In the genomic region with DNA sequence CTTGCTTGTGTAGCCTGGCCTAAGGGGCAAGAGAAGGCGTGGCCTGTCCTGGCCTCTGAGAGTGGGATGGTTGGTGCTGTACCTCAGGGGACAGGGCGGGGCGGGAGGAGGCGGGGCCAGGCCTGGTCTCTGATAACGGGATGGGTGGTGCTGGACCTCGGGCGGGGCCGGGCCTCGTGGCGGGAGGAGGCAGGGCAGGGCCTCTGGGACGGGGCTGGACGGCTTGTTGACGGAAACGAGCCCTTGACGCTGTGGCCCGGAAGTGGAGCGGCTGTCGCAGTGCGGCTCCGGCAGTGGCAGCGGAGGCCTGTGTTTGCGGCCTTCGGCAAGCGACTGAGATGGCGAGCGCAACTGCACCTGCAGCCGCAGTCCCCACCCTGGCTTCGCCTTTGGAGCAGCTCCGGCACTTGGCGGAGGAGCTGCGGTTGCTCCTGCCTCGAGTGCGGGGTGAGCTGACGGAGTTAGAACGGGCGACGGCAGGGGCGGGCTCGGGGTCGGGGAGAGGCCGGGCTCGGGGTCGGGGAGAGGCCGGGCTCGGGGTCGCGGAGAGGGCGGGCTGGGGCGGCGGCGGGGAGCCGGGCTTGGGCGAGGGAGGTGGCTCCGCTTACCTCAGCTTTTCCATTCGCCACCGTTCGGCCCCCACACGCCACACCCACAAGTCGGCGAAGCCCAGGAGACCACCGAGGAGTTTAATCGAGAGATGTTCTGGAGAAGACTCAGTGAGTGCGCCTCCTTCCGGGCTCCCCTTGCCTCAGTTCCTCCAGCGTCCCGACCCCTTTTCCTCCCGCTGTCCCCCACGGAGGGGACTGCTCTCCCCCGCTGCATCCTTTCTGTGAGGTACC, we compare ENCODE assay signal across 1 cellular context.
TF ChIP-seq lines count a peak whose summit lies in the region.

A gene with protein sequence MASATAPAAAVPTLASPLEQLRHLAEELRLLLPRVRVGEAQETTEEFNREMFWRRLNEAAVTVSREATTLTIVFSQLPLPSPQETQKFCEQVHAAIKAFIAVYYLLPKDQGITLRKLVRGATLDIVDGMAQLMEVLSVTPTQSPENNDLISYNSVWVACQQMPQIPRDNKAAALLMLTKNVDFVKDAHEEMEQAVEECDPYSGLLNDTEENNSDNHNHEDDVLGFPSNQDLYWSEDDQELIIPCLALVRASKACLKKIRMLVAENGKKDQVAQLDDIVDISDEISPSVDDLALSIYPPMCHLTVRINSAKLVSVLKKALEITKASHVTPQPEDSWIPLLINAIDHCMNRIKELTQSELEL (plus strand): TSS at position 243 of the 842 bp plus-strand sequence. CDS start 96 bp downstream, at position 339.

TF ChIP-seq in K562, 482 proteins besides CTCF, POLR2A, EP300 and RAD21 (continued from another document and continues in another):
- TF ChIP-seq, protein P1, sequence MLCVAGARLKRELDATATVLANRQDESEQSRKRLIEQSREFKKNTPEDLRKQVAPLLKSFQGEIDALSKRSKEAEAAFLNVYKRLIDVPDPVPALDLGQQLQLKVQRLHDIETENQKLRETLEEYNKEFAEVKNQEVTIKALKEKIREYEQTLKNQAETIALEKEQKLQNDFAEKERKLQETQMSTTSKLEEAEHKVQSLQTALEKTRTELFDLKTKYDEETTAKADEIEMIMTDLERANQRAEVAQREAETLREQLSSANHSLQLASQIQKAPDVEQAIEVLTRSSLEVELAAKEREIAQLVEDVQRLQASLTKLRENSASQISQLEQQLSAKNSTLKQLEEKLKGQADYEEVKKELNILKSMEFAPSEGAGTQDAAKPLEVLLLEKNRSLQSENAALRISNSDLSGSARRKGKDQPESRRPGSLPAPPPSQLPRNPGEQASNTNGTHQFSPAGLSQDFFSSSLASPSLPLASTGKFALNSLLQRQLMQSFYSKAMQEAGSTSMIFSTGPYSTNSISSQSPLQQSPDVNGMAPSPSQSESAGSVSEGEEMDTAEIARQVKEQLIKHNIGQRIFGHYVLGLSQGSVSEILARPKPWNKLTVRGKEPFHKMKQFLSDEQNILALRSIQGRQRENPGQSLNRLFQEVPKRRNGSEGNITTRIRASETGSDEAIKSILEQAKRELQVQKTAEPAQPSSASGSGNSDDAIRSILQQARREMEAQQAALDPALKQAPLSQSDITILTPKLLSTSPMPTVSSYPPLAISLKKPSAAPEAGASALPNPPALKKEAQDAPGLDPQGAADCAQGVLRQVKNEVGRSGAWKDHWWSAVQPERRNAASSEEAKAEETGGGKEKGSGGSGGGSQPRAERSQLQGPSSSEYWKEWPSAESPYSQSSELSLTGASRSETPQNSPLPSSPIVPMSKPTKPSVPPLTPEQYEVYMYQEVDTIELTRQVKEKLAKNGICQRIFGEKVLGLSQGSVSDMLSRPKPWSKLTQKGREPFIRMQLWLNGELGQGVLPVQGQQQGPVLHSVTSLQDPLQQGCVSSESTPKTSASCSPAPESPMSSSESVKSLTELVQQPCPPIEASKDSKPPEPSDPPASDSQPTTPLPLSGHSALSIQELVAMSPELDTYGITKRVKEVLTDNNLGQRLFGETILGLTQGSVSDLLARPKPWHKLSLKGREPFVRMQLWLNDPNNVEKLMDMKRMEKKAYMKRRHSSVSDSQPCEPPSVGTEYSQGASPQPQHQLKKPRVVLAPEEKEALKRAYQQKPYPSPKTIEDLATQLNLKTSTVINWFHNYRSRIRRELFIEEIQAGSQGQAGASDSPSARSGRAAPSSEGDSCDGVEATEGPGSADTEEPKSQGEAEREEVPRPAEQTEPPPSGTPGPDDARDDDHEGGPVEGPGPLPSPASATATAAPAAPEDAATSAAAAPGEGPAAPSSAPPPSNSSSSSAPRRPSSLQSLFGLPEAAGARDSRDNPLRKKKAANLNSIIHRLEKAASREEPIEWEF (CRISPR knock-in tag; IDR thresholded peaks at IDR 0.05) = no peak
- TF ChIP-seq PTRF (tag; IDR thresholded peaks at IDR 0.05) (no peak), JUN (IDR thresholded peaks at IDR 0.05; ENCODE audit: borderline replicate concordance, low read depth, low read length) (peak; percentile 72; the same call in 1 of the 2 replicates), JUN (CRISPR knock-in tag; IDR thresholded peaks at IDR 0.05; ENCODE audit: borderline replicate concordance) (no peak), KLF16 (IDR thresholded peaks at IDR 0.05) (no peak), ZNF41 (CRISPR knock-in tag; conservative IDR thresholded peaks at IDR 0.05) (0 out of 2 replicates have a peak, but pooled peaks have one; percentile 39), SETDB1 (IDR thresholded peaks at IDR 0.05; ENCODE audit: low read length) (no peak), NFATC3 (IDR thresholded peaks at IDR 0.05) (no peak), HNRNPL (IDR thresholded peaks at IDR 0.05; ENCODE audit: low read depth, low read length) (no peak; the same call in 1 of the 2 replicates), ZKSCAN8 (CRISPR knock-in tag; IDR thresholded peaks at IDR 0.05) (no peak), ARNT (IDR thresholded peaks at IDR 0.05) (no peak), HDGF (IDR thresholded peaks at IDR 0.05) (no peak; the same call in 1 of the 2 replicates), KDM1A (IDR thresholded peaks at IDR 0.05) (no peak; a peak in 1 of 4 replicates), ZNF778 (CRISPR knock-in tag; IDR thresholded peaks at IDR 0.05) (no peak), CBFA2T3 (IDR thresholded peaks at IDR 0.05) (no peak), THRAP3 (IDR thresholded peaks at IDR 0.05; ENCODE audit: borderline replicate concordance) (no peak), ZSCAN29 (IDR thresholded peaks at IDR 0.05) (no peak), SMC3 (conservative IDR thresholded peaks at IDR 0.05; ENCODE audit: insufficient read depth, low read depth, low read length) (peak; percentile 14; the same call in 1 of the 2 replicates), FIP1L1 (IDR thresholded peaks at IDR 0.05; ENCODE audit: low read depth, low read length, poor library complexity, severe bottlenecking) (peak; percentile 85), SMARCA5 (IDR thresholded peaks at IDR 0.05) (no peak), DNMT1 (IDR thresholded peaks at IDR 0.05) (no peak), ZBTB17 (CRISPR knock-in tag; IDR thresholded peaks at IDR 0.05) (no peak), NR2F6 (CRISPR knock-in tag; IDR thresholded peaks at IDR 0.05) (no peak), ADNP (tag; IDR thresholded peaks at IDR 0.05) (no peak; the same call in 1 of the 2 replicates), NCOR1 (IDR thresholded peaks at IDR 0.05) (peak; percentile 29), BCOR (IDR thresholded peaks at IDR 0.05) (no peak)
- TF ChIP-seq, protein P2, sequence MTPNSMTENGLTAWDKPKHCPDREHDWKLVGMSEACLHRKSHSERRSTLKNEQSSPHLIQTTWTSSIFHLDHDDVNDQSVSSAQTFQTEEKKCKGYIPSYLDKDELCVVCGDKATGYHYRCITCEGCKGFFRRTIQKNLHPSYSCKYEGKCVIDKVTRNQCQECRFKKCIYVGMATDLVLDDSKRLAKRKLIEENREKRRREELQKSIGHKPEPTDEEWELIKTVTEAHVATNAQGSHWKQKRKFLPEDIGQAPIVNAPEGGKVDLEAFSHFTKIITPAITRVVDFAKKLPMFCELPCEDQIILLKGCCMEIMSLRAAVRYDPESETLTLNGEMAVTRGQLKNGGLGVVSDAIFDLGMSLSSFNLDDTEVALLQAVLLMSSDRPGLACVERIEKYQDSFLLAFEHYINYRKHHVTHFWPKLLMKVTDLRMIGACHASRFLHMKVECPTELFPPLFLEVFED (CRISPR knock-in tag; conservative IDR thresholded peaks at IDR 0.05) = 0 out of 2 replicates have a peak, but pooled peaks have one; percentile 47
- TF ChIP-seq, protein P3, sequence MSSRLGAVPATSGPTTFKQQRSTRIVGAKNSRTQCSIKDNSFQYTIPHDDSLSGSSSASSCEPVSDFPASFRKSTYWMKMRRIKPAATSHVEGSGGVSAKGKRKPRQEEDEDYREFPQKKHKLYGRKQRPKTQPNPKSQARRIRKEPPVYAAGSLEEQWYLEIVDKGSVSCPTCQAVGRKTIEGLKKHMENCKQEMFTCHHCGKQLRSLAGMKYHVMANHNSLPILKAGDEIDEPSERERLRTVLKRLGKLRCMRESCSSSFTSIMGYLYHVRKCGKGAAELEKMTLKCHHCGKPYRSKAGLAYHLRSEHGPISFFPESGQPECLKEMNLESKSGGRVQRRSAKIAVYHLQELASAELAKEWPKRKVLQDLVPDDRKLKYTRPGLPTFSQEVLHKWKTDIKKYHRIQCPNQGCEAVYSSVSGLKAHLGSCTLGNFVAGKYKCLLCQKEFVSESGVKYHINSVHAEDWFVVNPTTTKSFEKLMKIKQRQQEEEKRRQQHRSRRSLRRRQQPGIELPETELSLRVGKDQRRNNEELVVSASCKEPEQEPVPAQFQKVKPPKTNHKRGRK (tag; IDR thresholded peaks at IDR 0.05) = no peak
- TF ChIP-seq, protein P4, sequence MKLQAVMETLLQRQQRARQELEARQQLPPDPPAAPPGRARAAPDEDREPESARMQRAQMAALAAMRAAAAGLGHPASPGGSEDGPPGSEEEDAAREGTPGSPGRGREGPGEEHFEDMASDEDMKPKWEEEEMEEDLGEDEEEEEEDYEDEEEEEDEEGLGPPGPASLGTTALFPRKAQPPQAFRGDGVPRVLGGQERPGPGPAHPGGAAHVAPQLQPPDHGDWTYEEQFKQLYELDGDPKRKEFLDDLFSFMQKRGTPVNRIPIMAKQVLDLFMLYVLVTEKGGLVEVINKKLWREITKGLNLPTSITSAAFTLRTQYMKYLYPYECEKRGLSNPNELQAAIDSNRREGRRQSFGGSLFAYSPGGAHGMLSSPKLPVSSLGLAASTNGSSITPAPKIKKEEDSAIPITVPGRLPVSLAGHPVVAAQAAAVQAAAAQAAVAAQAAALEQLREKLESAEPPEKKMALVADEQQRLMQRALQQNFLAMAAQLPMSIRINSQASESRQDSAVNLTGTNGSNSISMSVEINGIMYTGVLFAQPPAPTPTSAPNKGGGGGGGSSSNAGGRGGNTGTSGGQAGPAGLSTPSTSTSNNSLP (IDR thresholded peaks at IDR 0.05; ENCODE audit: borderline replicate concordance, low read depth, low read length) = no peak
- TF ChIP-seq, protein P5, sequence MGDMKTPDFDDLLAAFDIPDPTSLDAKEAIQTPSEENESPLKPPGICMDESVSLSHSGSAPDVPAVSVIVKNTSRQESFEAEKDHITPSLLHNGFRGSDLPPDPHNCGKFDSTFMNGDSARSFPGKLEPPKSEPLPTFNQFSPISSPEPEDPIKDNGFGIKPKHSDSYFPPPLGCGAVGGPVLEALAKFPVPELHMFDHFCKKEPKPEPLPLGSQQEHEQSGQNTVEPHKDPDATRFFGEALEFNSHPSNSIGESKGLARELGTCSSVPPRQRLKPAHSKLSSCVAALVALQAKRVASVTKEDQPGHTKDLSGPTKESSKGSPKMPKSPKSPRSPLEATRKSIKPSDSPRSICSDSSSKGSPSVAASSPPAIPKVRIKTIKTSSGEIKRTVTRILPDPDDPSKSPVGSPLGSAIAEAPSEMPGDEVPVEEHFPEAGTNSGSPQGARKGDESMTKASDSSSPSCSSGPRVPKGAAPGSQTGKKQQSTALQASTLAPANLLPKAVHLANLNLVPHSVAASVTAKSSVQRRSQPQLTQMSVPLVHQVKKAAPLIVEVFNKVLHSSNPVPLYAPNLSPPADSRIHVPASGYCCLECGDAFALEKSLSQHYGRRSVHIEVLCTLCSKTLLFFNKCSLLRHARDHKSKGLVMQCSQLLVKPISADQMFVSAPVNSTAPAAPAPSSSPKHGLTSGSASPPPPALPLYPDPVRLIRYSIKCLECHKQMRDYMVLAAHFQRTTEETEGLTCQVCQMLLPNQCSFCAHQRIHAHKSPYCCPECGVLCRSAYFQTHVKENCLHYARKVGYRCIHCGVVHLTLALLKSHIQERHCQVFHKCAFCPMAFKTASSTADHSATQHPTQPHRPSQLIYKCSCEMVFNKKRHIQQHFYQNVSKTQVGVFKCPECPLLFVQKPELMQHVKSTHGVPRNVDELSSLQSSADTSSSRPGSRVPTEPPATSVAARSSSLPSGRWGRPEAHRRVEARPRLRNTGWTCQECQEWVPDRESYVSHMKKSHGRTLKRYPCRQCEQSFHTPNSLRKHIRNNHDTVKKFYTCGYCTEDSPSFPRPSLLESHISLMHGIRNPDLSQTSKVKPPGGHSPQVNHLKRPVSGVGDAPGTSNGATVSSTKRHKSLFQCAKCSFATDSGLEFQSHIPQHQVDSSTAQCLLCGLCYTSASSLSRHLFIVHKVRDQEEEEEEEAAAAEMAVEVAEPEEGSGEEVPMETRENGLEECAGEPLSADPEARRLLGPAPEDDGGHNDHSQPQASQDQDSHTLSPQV (IDR thresholded peaks at IDR 0.05) = no peak
- TF ChIP-seq, protein P6, sequence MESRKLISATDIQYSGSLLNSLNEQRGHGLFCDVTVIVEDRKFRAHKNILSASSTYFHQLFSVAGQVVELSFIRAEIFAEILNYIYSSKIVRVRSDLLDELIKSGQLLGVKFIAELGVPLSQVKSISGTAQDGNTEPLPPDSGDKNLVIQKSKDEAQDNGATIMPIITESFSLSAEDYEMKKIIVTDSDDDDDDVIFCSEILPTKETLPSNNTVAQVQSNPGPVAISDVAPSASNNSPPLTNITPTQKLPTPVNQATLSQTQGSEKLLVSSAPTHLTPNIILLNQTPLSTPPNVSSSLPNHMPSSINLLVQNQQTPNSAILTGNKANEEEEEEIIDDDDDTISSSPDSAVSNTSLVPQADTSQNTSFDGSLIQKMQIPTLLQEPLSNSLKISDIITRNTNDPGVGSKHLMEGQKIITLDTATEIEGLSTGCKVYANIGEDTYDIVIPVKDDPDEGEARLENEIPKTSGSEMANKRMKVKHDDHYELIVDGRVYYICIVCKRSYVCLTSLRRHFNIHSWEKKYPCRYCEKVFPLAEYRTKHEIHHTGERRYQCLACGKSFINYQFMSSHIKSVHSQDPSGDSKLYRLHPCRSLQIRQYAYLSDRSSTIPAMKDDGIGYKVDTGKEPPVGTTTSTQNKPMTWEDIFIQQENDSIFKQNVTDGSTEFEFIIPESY (CRISPR knock-in tag; IDR thresholded peaks at IDR 0.05) = peak; percentile 64
- TF ChIP-seq, protein P7, sequence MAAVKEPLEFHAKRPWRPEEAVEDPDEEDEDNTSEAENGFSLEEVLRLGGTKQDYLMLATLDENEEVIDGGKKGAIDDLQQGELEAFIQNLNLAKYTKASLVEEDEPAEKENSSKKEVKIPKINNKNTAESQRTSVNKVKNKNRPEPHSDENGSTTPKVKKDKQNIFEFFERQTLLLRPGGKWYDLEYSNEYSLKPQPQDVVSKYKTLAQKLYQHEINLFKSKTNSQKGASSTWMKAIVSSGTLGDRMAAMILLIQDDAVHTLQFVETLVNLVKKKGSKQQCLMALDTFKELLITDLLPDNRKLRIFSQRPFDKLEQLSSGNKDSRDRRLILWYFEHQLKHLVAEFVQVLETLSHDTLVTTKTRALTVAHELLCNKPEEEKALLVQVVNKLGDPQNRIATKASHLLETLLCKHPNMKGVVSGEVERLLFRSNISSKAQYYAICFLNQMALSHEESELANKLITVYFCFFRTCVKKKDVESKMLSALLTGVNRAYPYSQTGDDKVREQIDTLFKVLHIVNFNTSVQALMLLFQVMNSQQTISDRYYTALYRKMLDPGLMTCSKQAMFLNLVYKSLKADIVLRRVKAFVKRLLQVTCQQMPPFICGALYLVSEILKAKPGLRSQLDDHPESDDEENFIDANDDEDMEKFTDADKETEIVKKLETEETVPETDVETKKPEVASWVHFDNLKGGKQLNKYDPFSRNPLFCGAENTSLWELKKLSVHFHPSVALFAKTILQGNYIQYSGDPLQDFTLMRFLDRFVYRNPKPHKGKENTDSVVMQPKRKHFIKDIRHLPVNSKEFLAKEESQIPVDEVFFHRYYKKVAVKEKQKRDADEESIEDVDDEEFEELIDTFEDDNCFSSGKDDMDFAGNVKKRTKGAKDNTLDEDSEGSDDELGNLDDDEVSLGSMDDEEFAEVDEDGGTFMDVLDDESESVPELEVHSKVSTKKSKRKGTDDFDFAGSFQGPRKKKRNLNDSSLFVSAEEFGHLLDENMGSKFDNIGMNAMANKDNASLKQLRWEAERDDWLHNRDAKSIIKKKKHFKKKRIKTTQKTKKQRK (IDR thresholded peaks at IDR 0.05; ENCODE audit: borderline replicate concordance, low read depth, low read length) = no peak
